29 cellular contexts compared by ENCODE assay signal in genomic region chr1:85849660-85850059, GRCh38.
DNase-seq lines count a peak whose midpoint lies in the region; ATAC-seq, FAIRE-seq and TF ChIP-seq lines count a peak whose summit lies in the region.
"Had no signal": no experiment of that assay in that cellular context is flagged by ENCODE, and none has a peak within 500 bp of the region (broad histone marks: within the 10 kb centered on the region; RNA-seq: fewer than 3 reads in every experiment).

No MANE protein-coding gene starts in this region.

- H3K18ac ChIP-seq in IMR-90 (ENCODE audit: low read depth, low read length), result peak overlapping the region; percentile 88

- H3K4me1 ChIP-seq in A549 (peaks cover 30% of the 10 kb centered on the region), IMR-90 (ENCODE audit: control insufficient read depth, insufficient read depth, low read length) (peaks cover 4% of the 10 kb centered on the region; the same call in 1 of the 2 replicates)
- H3K4me1 ChIP-seq: colonic mucosa, Peyer's patch had no signal

- no peak overlapping the region for H2AK9ac ChIP-seq in IMR-90 (replicated peaks; ENCODE audit: low read depth, low read length, poor library complexity)

- DNase-seq in A549 (ENCODE audit: low read depth in 1 of 2, low spot score in 1 of 2), result no peak
- no peak for DNase-seq in IMR-90
- DNase-seq in astrocyte of the spinal cord (ENCODE audit: low read depth, low spot score), result peak; percentile 12
- peak; percentile 3 for DNase-seq in left kidney (ENCODE audit: low read depth, low spot score)
- no peak for DNase-seq in GM19239 (ENCODE audit: insufficient read length, low spot score)
- no peak for DNase-seq in WERI-Rb-1
- no peak for DNase-seq in NCI-H345 treated with DMSO at 0.1 percent for 48 hours (lab: John Stamatoyannopoulos, UW; ENCODE audit: unreplicated experiment)
- DNase-seq: activated CD4-positive, alpha-beta T cell treated with anti-CD3 and anti-CD28 coated beads for 4 hours; activated naive CD4-positive, alpha-beta T cell treated with anti-CD3 and anti-CD28 coated beads, Interleukin-2, amount 50 U/mL, for 16 hours; CD4-positive, alpha-beta memory T cell; colonic mucosa; effector CD8-positive, alpha-beta T cell; islet precursor cell; left ventricle myocardium superior; naive B cell; NCI-H1417 treated with DMSO at 0.1 percent for 48 hours; NCI-H526 treated with DMSO at 0.1 percent for 48 hours; Peyer's patch; right lobe of liver; SHP77 treated with DMSO at 0.1 percent for 48 hours; stimulated activated CD4-positive, alpha-beta T cell treated with anti-CD3 and anti-CD28 coated beads, Interleukin-4, amount 100 ng/mL, for 4 hours; T-helper 9 cell; tibial artery had no signal

- ATAC-seq in A549 (peak; percentile 56 to 62; a peak in 4 of 6 replicates), IMR-90 (ENCODE audit: low read depth) (no peak), HG03521 (IDR thresholded peaks at IDR 0.05; ENCODE audit: unreplicated experiment) (no peak)
- ATAC-seq: activated T-helper 17 cell treated with anti-CD3 and anti-CD28 coated beads, Interleukin-2, amount 50 U/mL, for 72 hours; left ventricle myocardium superior; right lobe of liver had no signal

- H3K14ac ChIP-seq in IMR-90 (replicated peaks; ENCODE audit: low read depth, low read length), result peak overlapping the region; percentile 39; the same call in 1 of the 2 replicates

- peak overlapping the region in 1 of 2 experiments; percentile 64; a peak in 2 of 4 replicates for H4K8ac ChIP-seq in IMR-90 (ENCODE audit: low read depth in 2 of 2, low read length in 2 of 2)

- peak overlapping the region; percentile 21; the same call in 1 of the 3 replicates for H3K4me3 ChIP-seq in A549
- H3K4me3 ChIP-seq in IMR-90 (ENCODE audit: insufficient read depth, low read depth, low read length), result no peak overlapping the region
- H3K4me3 ChIP-seq in astrocyte of the spinal cord (ENCODE audit: low read depth, low read length), result no peak overlapping the region
- no peak overlapping the region for H3K4me3 ChIP-seq in WERI-Rb-1 (ENCODE audit: low read depth, low read length)
- H3K4me3 ChIP-seq: colonic mucosa, MG63, Peyer's patch, right lobe of liver, tibial artery had no signal

- no peaks in the 10 kb centered on the region for H3K9me3 ChIP-seq in A549
- no peaks in the 10 kb centered on the region for H3K9me3 ChIP-seq in IMR-90 (ENCODE audit: control insufficient read depth, insufficient read depth, low read length)
- no peaks in the 10 kb centered on the region for H3K9me3 ChIP-seq in WERI-Rb-1 (ENCODE audit: severe bottlenecking)
- H3K9me3 ChIP-seq: colonic mucosa, MG63, neutrophil, Peyer's patch, right lobe of liver, tibial artery had no signal

- H3K9ac ChIP-seq in IMR-90 (ENCODE audit: low read depth, low read length), result no peak overlapping the region; the same call in 1 of the 2 replicates

- dilution Hi-C loops in IMR-90 (cut with HindIII; ENCODE audit: low sequenced_read_pairs, unreplicated experiment), result no loop called here

- TF ChIP-seq POLR2A in A549 (IDR thresholded peaks at IDR 0.05; ENCODE audit: low read length) (no peak), IMR-90 (IDR thresholded peaks at IDR 0.05; ENCODE audit: low read depth, low read length) (no peak)

- POLR2A ChIA-PET in A549 (lab: Yijun Ruan, JAX) (interaction anchor here (0.6 to 1.9 kb wide), 2 partner anchors 141 to 265 kb away, joined by 3 to 7 read pairs; partner anchors contain the start of gene ZNHIT6), IMR-90 (lab: Charles Lee; ENCODE audit: unreplicated experiment) (interaction anchor here (1.2 to 1.5 kb wide), 2 partner anchors 141 to 237 kb away, joined by 3 to 7 read pairs; partner anchors contain the start of gene ZNHIT6)

- CTCF ChIA-PET in A549 (lab: Yijun Ruan, JAX) (interaction anchor here (0.8 to 2.0 kb wide), 7 partner anchors 29 to 590 kb away, joined by 3 to 8 read pairs (median 4); partner anchors contain the start of genes C1orf52 and ZNHIT6), IMR-90 (lab: Yijun Ruan, JAX) (interaction anchor here (0.8 to 2.0 kb wide), 5 partner anchors 29 to 157 kb away, joined by 3 to 6 read pairs (median 3); partner anchors contain the start of gene ZNHIT6)

- peak overlapping the region; percentile 51; the same call in 1 of the 2 replicates for H3K4ac ChIP-seq in IMR-90 (ENCODE audit: low read depth, low read length)

- in situ Hi-C loops in IMR-90 (cut with MboI; ENCODE audit: low sequenced_read_pairs), result no loop called here
- in situ Hi-C loops in astrocyte of the spinal cord (cut with HindIII; ENCODE audit: low sequenced_read_pairs), result no loop called here

- H3K79me1 ChIP-seq in IMR-90 (ENCODE audit: low read depth in 1 of 2, low read length in 2 of 2), result no peaks in the 10 kb centered on the region

- TF ChIP-seq RAD21 in A549 (conservative IDR thresholded peaks at IDR 0.05 in 1 of 2, IDR thresholded peaks at IDR 0.05 in 1 of 2), result no peak
- no peak for TF ChIP-seq RAD21 in IMR-90 (IDR thresholded peaks at IDR 0.05; ENCODE audit: low read length)

- H3K4me2 ChIP-seq in A549 (peak overlapping the region; percentile 86), IMR-90 (ENCODE audit: low read depth, low read length) (0 out of 2 replicates have a peak overlapping the region, but pooled peaks have one; percentile 10)

- H3K27me3 ChIP-seq in IMR-90 (ENCODE audit: control insufficient read depth, insufficient read depth, low read length), result no peaks in the 10 kb centered on the region
- H3K27me3 ChIP-seq in WERI-Rb-1 (ENCODE audit: insufficient read depth, low read depth, severe bottlenecking), result no peaks in the 10 kb centered on the region
- H3K27me3 ChIP-seq: colonic mucosa, MG63, neutrophil, Peyer's patch, right lobe of liver, tibial artery had no signal

- 11% methylated on average over 4 of the region's 4 CpGs for WGBS in A549 (ENCODE audit: missing lambda C conversion rate)
- no CpG with 5 or more reads among the region's 4 CpGs for WGBS in IMR-90 (ENCODE audit: extremely low coverage in 2 of 2, insufficient read length in 1 of 2), 2 experiments

- H4K5ac ChIP-seq in IMR-90 (ENCODE audit: low read depth, low read length), result peak overlapping the region; percentile 42; the same call in 1 of the 2 replicates

- H3K27ac ChIP-seq in A549 (peak overlapping the region; percentile 74 to 77), IMR-90 (ENCODE audit: insufficient read depth, low read length) (peak overlapping the region; percentile 40; the same call in 1 of the 2 replicates), WERI-Rb-1 (no peak overlapping the region)
- H3K27ac ChIP-seq: colonic mucosa, neutrophil, Peyer's patch, right lobe of liver, tibial artery, VCaP had no signal

- no peaks in the 10 kb centered on the region for H3K9me1 ChIP-seq in IMR-90 (ENCODE audit: insufficient read depth, low read length)

- BruUV-seq in IMR-90 (replicated peaks; lab: Mats Ljungman, UMichigan), result no TSS peak

- intact Hi-C loops in IMR-90 (cut with micrococcal nuclease), result loop anchor here (1.0 to 5.0 kb wide), 4 partner anchors 45 to 262 kb away; partner anchors contain the start of gene ZNHIT6

- no peaks in the 10 kb centered on the region for H3K36me3 ChIP-seq in IMR-90 (ENCODE audit: control insufficient read depth, insufficient read depth, low read length)
- no peaks in the 10 kb centered on the region for H3K36me3 ChIP-seq in WERI-Rb-1
- H3K36me3 ChIP-seq: colonic mucosa, MG63, neutrophil, Peyer's patch, right lobe of liver, tibial artery had no signal

- peak overlapping the region; percentile 84 for H2BK20ac ChIP-seq in IMR-90 (ENCODE audit: low read depth, low read length)

- peak overlapping the region; percentile 53 for H2BK5ac ChIP-seq in IMR-90 (ENCODE audit: low read depth, low read length, poor library complexity, severe bottlenecking)

- peak overlapping the region; percentile 9; the same call in 1 of the 2 replicates for H3K23ac ChIP-seq in IMR-90 (ENCODE audit: low read depth, low read length)

- no peaks in the 10 kb centered on the region for H4K20me1 ChIP-seq in IMR-90 (ENCODE audit: insufficient read depth, low read length)

- FAIRE-seq in A549 (lab: Jason Lieb, UNC) (no peak), GM19239 (lab: Jason Lieb, UNC) (no peak)
- FAIRE-seq: GM18507 had no signal

- H2AFZ ChIP-seq in IMR-90 (replicated peaks; ENCODE audit: low read length, poor library complexity), result no peak overlapping the region

- H2AK5ac ChIP-seq in IMR-90 (ENCODE audit: low read depth, low read length), result no peak overlapping the region

- peak overlapping the region; percentile 40; the same call in 1 of the 2 replicates for H4K91ac ChIP-seq in IMR-90 (ENCODE audit: insufficient read depth, low read depth, low read length)

- H2BK15ac ChIP-seq in IMR-90 (ENCODE audit: low read depth, low read length), result peak overlapping the region; percentile 24; the same call in 1 of the 3 replicates

- no peak for TF ChIP-seq CTCF in A549 (IDR thresholded peaks at IDR 0.05)
- TF ChIP-seq CTCF in IMR-90 (conservative IDR thresholded peaks at IDR 0.05; ENCODE audit: low read depth, low read length), result no peak
- no peak for TF ChIP-seq CTCF in astrocyte of the spinal cord (IDR thresholded peaks at IDR 0.05; ENCODE audit: low read depth, low read length)
- no peak for TF ChIP-seq CTCF in WERI-Rb-1 (IDR thresholded peaks at IDR 0.05; ENCODE audit: low read depth, low read length)

- TF ChIP-seq EP300 in A549 (IDR thresholded peaks at IDR 0.05), result no peak

- H2BK120ac ChIP-seq in IMR-90 (ENCODE audit: low read depth, low read length), result peak overlapping the region; percentile 69

- no peak overlapping the region for H3K56ac ChIP-seq in IMR-90 (ENCODE audit: extremely low read depth, insufficient read depth, low read length)

TF ChIP-seq in A549, 52 proteins besides CTCF, POLR2A, EP300 and RAD21 (continues in another document):
- no peak for TF ChIP-seq CEBPB (IDR thresholded peaks at IDR 0.05)
- no peak for TF ChIP-seq ZC3H11A (IDR thresholded peaks at IDR 0.05)
- TF ChIP-seq JUNB (IDR thresholded peaks at IDR 0.05), result no peak
- no peak for TF ChIP-seq EHF (CRISPR knock-in tag; IDR thresholded peaks at IDR 0.05)
- no peak for TF ChIP-seq NR3C1 (IDR thresholded peaks at IDR 0.05)
- no peak for TF ChIP-seq KDM1A (IDR thresholded peaks at IDR 0.05; ENCODE audit: low read depth)
- TF ChIP-seq JUN (IDR thresholded peaks at IDR 0.05), result no peak
- no peak for TF ChIP-seq SREBF2 (IDR thresholded peaks at IDR 0.05)
- TF ChIP-seq CHD4 (IDR thresholded peaks at IDR 0.05; ENCODE audit: borderline replicate concordance), result no peak
- TF ChIP-seq MAFK (IDR thresholded peaks at IDR 0.05; ENCODE audit: partially characterized antibody), result no peak

TF ChIP-seq in IMR-90, 13 proteins besides CTCF, POLR2A, EP300 and RAD21 (continues in another document):
- TF ChIP-seq MAFK (IDR thresholded peaks at IDR 0.05; ENCODE audit: low read depth, low read length), result no peak
- TF ChIP-seq NFE2L2 (IDR thresholded peaks at IDR 0.05; ENCODE audit: low read depth, low read length), result no peak
- TF ChIP-seq MXI1 (IDR thresholded peaks at IDR 0.05; ENCODE audit: borderline replicate concordance, low read depth, low read length), result no peak
- no peak for TF ChIP-seq RFX5 (IDR thresholded peaks at IDR 0.05; ENCODE audit: low read depth, low read length)
- no peak for TF ChIP-seq CHD1 (IDR thresholded peaks at IDR 0.05; ENCODE audit: low read depth, low read length)
- no peak for TF ChIP-seq SMC3 (IDR thresholded peaks at IDR 0.05; ENCODE audit: low read depth, low read length)
- TF ChIP-seq MAZ (IDR thresholded peaks at IDR 0.05; ENCODE audit: borderline replicate concordance, low read depth, low read length), result no peak

Comparison
In these comparisons a context has a peak if more than half of its experiments do, and no peak if none do; other contexts are left out.
1. ATAC-seq: peak in A549 (2 of 2); none in IMR-90 (single experiment) and HG03521 (single experiment).
2. DNase-seq: peak in astrocyte of the spinal cord (single experiment) and left kidney (single experiment); none in A549 (0 of 2), IMR-90 (single experiment), GM19239 (single experiment), WERI-Rb-1 (single experiment) and NCI-H345 treated with DMSO at 0.1 percent for 48 hours (single experiment).